In the genomic region with DNA sequence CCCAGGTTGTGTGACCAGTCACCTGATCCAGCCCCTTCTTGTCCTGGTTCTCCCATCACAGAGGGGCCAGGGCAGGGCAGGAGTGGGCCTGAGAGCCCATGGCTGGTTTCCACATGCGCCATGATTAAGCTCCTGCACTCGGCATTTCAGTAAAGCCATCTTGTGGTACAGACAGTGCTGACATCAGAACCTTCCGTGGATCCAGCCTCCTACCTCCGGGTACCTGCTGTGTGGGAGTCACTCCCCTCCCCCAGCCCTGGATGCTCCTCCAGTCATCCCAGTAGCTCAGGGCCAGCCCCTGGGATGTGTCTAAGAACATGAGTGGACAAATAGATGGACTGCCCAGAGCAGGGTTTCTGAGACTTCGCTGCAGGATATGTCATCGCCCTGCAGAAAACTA, we compare ENCODE assay signal across 13 cellular contexts. TPM values are rescaled to one million over a fixed set of nuclear protein-coding genes. Genes with fewer than 3 reads are reported as not detected.
"Had no signal": no experiment of that assay in that cellular context is flagged by ENCODE, and none has a peak within 500 bp of the region (broad histone marks: within the 10 kb centered on the region; RNA-seq: fewer than 3 reads in every experiment).

No MANE protein-coding gene starts in this region.

- H3K27ac ChIP-seq: right lobe of liver, testis had no signal

- DNase-seq: activated CD4-positive, alpha-beta T cell treated with anti-CD3 and anti-CD28 coated beads, Interleukin-2, amount 50 U/mL, for 48 hours; activated CD4-positive, CD25-positive, alpha-beta regulatory T cell treated with anti-CD3 and anti-CD28 coated beads, Interleukin-2, amount 50 U/mL, for 72 hours; activated CD8-positive, alpha-beta memory T cell treated with anti-CD3 and anti-CD28 coated beads, Interleukin-2, amount 10 ng/mL, durations not matched to agents 7 days and 5 days; activated naive CD4-positive, alpha-beta T cell treated with anti-CD3 and anti-CD28 coated beads, Interleukin-2, amount 10 ng/mL, durations not matched to agents 7 days and 5 days; activated T-cell treated with anti-CD3 and anti-CD28 coated beads, Interleukin-2, amount 50 U/mL, for 1 hour; effector memory CD8-positive, alpha-beta T cell; foreskin melanocyte; mesendoderm; spleen; testis had no signal

- ATAC-seq: activated CD8-positive, alpha-beta memory T cell treated with anti-CD3 and anti-CD28 coated beads, Interleukin-2, amount 10 ng/mL, durations not matched to agents 7 days and 5 days; effector memory CD8-positive, alpha-beta T cell; natural killer cell treated with Interleukin-12 subunit alpha and Interleukin-12 subunit beta and Interleukin-15 and Interleukin-18, amount 100 ng/mL, for 72 hours; right lobe of liver had no signal

- H3K9me3 ChIP-seq: right lobe of liver, spleen, testis had no signal

- H3K27me3 ChIP-seq: right lobe of liver, spleen, testis had no signal

- H3K4me3 ChIP-seq: right lobe of liver, spleen, testis had no signal

RNA-seq across cellular contexts. Expression of gene MGAT3, which starts 22.1 kb away (rescaled TPM):
- total RNA-seq: fibroblast of lung had no signal
